ENCODE assay signal across 8 cellular contexts in genomic region chr14:81055971-81056370, GRCh38.
"Had no signal": no experiment of that assay in that cellular context is flagged by ENCODE, and none has a peak within 500 bp of the region (broad histone marks: within the 10 kb centered on the region; RNA-seq: fewer than 3 reads in every experiment).

No MANE protein-coding gene starts in this region.

- ATAC-seq: GM12878 had no signal

- FAIRE-seq: G401.6, GM12878, GM12891, GM12892, GM18507, GM19239 had no signal

- DNase-seq: GDM1, GF-D8 had no signal

- H3K4me3 ChIP-seq: GM12878 had no signal
